In genomic region chr1:111593403-111594127, GRCh38 we compare ENCODE assay signal across 9 cellular contexts. TPM values are rescaled to one million over a fixed set of nuclear protein-coding genes. Genes with fewer than 3 reads are reported as not detected.
DNase-seq lines count a peak whose midpoint lies in the region; ATAC-seq and TF ChIP-seq lines count a peak whose summit lies in the region.
"Had no signal": no experiment of that assay in that cellular context is flagged by ENCODE, and none has a peak within 500 bp of the region (broad histone marks: within the 10 kb centered on the region; RNA-seq: fewer than 3 reads in every experiment).

No MANE protein-coding gene starts in this region.

- no peak for TF ChIP-seq CTCF in CD8-positive, alpha-beta T cell (IDR thresholded peaks at IDR 0.05)
- TF ChIP-seq CTCF in coronary artery (IDR thresholded peaks at IDR 0.05) = no peak
- TF ChIP-seq CTCF in nephron (IDR thresholded peaks at IDR 0.05; ENCODE audit: unreplicated experiment in 3 of 3) = no peak

- POLR2A ChIA-PET in CD8-positive, alpha-beta T cell (lab: Charles Lee) = interaction anchor here (0.6 to 2.4 kb wide), 10 partner anchors 10 to 117 kb away, joined by 3 to 23 read pairs (median 5); partner anchors contain the start of genes ADORA3, RAP1A and TMIGD3

- no peaks in the 10 kb centered on the region for H3K27me3 ChIP-seq in CD8-positive, alpha-beta T cell (ENCODE audit: insufficient read depth, low read length)

- no peaks in the 10 kb centered on the region for H3K27me3 Mint-ChIP-seq in CD8-positive, alpha-beta T cell (ENCODE audit: low read depth)
- no peaks in the 10 kb centered on the region for H3K27me3 Mint-ChIP-seq in nephron (ENCODE audit: low read depth)

- peak overlapping the region; percentile 53 for H3K4me3 Mint-ChIP-seq in CD8-positive, alpha-beta T cell
- no peak overlapping the region for H3K4me3 Mint-ChIP-seq in nephron

- intact Hi-C loops in CD8-positive, alpha-beta T cell (cut with DNase I, micrococcal nuclease) = loop anchor here (1.0 to 10.0 kb wide), 8 partner anchors 15 to 919 kb away; partner anchors contain the start of genes CHI3L2 (in 2 of the 2), KCNA3 (in 1 of the 2) and RAP1A (in 1 of the 2)

- H3K36me3 Mint-ChIP-seq in CD8-positive, alpha-beta T cell = no peaks in the 10 kb centered on the region
- no peaks in the 10 kb centered on the region for H3K36me3 Mint-ChIP-seq in nephron (ENCODE audit: low read depth)

- no peak for ATAC-seq in CD8-positive, alpha-beta T cell

- H3K27ac Mint-ChIP-seq in CD8-positive, alpha-beta T cell = peak overlapping the region; percentile 92
- peak overlapping the region; percentile 82 to 91 (median 86) for H3K27ac Mint-ChIP-seq in nephron

- H3K9me3 ChIP-seq in CD8-positive, alpha-beta T cell (ENCODE audit: low read length) = no peaks in the 10 kb centered on the region

- H3K9me3 Mint-ChIP-seq in CD8-positive, alpha-beta T cell = no peaks in the 10 kb centered on the region
- H3K9me3 Mint-ChIP-seq in nephron = no peaks in the 10 kb centered on the region

- H3K4me1 Mint-ChIP-seq in CD8-positive, alpha-beta T cell (ENCODE audit: low read depth) = peaks cover 66% of the 10 kb centered on the region
- H3K4me1 Mint-ChIP-seq in nephron = peaks cover 36% of the 10 kb centered on the region

- H3K4me1 ChIP-seq in CD8-positive, alpha-beta T cell (ENCODE audit: insufficient read depth, low read length) = peaks cover 67% of the 10 kb centered on the region

- peak overlapping the region; percentile 48 for H3K27ac ChIP-seq in CD8-positive, alpha-beta T cell (ENCODE audit: low read depth, low read length)
- H3K27ac ChIP-seq in coronary artery = peak overlapping the region; percentile 75 to 86

- CTCF ChIA-PET in CD8-positive, alpha-beta T cell (lab: Charles Lee) = interaction anchor here (0.6 to 2.2 kb wide), 11 partner anchors 10 to 153 kb away, joined by 3 to 17 read pairs (median 3); no protein-coding TSS in a partner anchor

- H3K4me3 ChIP-seq in CD8-positive, alpha-beta T cell (ENCODE audit: low read depth, low read length) = peak overlapping the region; percentile 38
- peak overlapping the region; percentile 41 for H3K4me3 ChIP-seq in coronary artery

- DNase-seq in CD8-positive, alpha-beta T cell = no peak
- peak; percentile 11 for DNase-seq in MV-4-11 (lab: John Stamatoyannopoulos, UW)
- no peak for DNase-seq in coronary artery (ENCODE audit: low spot score)
- no peak for DNase-seq in cerebellar nuclear complex (lab: John Stamatoyannopoulos, UW)
- no peak for DNase-seq in NCI-H345 treated with DMSO at 0.1 percent for 48 hours (lab: John Stamatoyannopoulos, UW; ENCODE audit: unreplicated experiment)
- no peak for DNase-seq in DMS53 (lab: John Stamatoyannopoulos, UW)
- DNase-seq in HCEC 1CT = no peak
- DNase-seq: NCI-H1694 treated with DMSO at 0.1 percent for 48 hours had no signal

- H3K36me3 ChIP-seq in CD8-positive, alpha-beta T cell (ENCODE audit: insufficient read depth, low read length) = no peaks in the 10 kb centered on the region

RNA-seq across cellular contexts. Expression of gene RAP1A, which starts 26.0 kb away (rescaled TPM):
- 10 to 100 TPM; 63.4 to 68.5 TPM for total RNA-seq in CD8-positive, alpha-beta T cell
